2 cellular contexts compared by ENCODE assay signal in genomic region chr2:24771905-24772586, GRCh38.
TF ChIP-seq lines count a peak whose summit lies in the region.

No MANE protein-coding gene starts in this region.

TF ChIP-seq in GM23338, 12 proteins besides CTCF, POLR2A, EP300 and RAD21 (continued from another document):
- TF ChIP-seq ETS1 (IDR thresholded peaks at IDR 0.05): no peak
- TF ChIP-seq, protein P1, sequence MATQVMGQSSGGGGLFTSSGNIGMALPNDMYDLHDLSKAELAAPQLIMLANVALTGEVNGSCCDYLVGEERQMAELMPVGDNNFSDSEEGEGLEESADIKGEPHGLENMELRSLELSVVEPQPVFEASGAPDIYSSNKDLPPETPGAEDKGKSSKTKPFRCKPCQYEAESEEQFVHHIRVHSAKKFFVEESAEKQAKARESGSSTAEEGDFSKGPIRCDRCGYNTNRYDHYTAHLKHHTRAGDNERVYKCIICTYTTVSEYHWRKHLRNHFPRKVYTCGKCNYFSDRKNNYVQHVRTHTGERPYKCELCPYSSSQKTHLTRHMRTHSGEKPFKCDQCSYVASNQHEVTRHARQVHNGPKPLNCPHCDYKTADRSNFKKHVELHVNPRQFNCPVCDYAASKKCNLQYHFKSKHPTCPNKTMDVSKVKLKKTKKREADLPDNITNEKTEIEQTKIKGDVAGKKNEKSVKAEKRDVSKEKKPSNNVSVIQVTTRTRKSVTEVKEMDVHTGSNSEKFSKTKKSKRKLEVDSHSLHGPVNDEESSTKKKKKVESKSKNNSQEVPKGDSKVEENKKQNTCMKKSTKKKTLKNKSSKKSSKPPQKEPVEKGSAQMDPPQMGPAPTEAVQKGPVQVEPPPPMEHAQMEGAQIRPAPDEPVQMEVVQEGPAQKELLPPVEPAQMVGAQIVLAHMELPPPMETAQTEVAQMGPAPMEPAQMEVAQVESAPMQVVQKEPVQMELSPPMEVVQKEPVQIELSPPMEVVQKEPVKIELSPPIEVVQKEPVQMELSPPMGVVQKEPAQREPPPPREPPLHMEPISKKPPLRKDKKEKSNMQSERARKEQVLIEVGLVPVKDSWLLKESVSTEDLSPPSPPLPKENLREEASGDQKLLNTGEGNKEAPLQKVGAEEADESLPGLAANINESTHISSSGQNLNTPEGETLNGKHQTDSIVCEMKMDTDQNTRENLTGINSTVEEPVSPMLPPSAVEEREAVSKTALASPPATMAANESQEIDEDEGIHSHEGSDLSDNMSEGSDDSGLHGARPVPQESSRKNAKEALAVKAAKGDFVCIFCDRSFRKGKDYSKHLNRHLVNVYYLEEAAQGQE (IDR thresholded peaks at IDR 0.05; ENCODE audit: unreplicated experiment): no peak
- TF ChIP-seq NANOG (IDR thresholded peaks at IDR 0.05; ENCODE audit: borderline replicate concordance): no peak
- TF ChIP-seq EZH2phosphoT487 (IDR thresholded peaks at IDR 0.05; ENCODE audit: unreplicated experiment): no peak
- no peak for TF ChIP-seq EZH2 (IDR thresholded peaks at IDR 0.05; ENCODE audit: low read depth, unreplicated experiment)
- TF ChIP-seq, protein P2, sequence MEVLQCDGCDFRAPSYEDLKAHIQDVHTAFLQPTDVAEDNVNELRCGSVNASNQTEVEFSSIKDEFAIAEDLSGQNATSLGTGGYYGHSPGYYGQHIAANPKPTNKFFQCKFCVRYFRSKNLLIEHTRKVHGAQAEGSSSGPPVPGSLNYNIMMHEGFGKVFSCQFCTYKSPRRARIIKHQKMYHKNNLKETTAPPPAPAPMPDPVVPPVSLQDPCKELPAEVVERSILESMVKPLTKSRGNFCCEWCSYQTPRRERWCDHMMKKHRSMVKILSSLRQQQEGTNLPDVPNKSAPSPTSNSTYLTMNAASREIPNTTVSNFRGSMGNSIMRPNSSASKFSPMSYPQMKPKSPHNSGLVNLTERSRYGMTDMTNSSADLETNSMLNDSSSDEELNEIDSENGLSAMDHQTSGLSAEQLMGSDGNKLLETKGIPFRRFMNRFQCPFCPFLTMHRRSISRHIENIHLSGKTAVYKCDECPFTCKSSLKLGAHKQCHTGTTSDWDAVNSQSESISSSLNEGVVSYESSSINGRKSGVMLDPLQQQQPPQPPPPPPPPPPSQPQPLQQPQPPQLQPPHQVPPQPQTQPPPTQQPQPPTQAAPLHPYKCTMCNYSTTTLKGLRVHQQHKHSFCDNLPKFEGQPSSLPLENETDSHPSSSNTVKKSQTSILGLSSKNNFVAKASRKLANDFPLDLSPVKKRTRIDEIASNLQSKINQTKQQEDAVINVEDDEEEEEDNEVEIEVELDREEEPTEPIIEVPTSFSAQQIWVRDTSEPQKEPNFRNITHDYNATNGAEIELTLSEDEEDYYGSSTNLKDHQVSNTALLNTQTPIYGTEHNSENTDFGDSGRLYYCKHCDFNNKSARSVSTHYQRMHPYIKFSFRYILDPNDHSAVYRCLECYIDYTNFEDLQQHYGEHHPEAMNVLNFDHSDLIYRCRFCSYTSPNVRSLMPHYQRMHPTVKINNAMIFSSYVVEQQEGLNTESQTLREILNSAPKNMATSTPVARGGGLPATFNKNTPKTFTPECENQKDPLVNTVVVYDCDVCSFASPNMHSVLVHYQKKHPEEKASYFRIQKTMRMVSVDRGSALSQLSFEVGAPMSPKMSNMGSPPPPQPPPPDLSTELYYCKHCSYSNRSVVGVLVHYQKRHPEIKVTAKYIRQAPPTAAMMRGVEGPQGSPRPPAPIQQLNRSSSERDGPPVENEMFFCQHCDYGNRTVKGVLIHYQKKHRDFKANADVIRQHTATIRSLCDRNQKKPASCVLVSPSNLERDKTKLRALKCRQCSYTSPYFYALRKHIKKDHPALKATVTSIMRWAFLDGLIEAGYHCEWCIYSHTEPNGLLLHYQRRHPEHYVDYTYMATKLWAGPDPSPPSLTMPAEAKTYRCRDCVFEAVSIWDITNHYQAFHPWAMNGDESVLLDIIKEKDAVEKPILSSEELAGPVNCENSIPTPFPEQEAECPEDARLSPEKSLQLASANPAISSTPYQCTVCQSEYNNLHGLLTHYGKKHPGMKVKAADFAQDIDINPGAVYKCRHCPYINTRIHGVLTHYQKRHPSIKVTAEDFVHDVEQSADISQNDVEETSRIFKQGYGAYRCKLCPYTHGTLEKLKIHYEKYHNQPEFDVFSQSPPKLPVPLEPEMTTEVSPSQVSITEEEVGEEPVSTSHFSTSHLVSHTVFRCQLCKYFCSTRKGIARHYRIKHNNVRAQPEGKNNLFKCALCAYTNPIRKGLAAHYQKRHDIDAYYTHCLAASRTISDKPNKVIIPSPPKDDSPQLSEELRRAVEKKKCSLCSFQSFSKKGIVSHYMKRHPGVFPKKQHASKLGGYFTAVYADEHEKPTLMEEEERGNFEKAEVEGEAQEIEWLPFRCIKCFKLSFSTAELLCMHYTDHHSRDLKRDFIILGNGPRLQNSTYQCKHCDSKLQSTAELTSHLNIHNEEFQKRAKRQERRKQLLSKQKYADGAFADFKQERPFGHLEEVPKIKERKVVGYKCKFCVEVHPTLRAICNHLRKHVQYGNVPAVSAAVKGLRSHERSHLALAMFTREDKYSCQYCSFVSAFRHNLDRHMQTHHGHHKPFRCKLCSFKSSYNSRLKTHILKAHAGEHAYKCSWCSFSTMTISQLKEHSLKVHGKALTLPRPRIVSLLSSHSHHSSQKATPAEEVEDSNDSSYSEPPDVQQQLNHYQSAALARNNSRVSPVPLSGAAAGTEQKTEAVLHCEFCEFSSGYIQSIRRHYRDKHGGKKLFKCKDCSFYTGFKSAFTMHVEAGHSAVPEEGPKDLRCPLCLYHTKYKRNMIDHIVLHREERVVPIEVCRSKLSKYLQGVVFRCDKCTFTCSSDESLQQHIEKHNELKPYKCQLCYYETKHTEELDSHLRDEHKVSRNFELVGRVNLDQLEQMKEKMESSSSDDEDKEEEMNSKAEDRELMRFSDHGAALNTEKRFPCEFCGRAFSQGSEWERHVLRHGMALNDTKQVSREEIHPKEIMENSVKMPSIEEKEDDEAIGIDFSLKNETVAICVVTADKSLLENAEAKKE (CRISPR knock-in tag; IDR thresholded peaks at IDR 0.05): no peak
- TF ChIP-seq ZNF331 (CRISPR knock-in tag; IDR thresholded peaks at IDR 0.05; ENCODE audit: low read depth): no peak
- TF ChIP-seq STAT1 (IDR thresholded peaks at IDR 0.05; ENCODE audit: unreplicated experiment): no peak
- TF ChIP-seq POLR2AphosphoS5 (IDR thresholded peaks at IDR 0.05; ENCODE audit: low read depth): no peak

TF ChIP-seq in WTC11, 78 proteins besides CTCF, POLR2A, EP300 and RAD21 (continued from another document and continues in another):
- TF ChIP-seq, protein P3, sequence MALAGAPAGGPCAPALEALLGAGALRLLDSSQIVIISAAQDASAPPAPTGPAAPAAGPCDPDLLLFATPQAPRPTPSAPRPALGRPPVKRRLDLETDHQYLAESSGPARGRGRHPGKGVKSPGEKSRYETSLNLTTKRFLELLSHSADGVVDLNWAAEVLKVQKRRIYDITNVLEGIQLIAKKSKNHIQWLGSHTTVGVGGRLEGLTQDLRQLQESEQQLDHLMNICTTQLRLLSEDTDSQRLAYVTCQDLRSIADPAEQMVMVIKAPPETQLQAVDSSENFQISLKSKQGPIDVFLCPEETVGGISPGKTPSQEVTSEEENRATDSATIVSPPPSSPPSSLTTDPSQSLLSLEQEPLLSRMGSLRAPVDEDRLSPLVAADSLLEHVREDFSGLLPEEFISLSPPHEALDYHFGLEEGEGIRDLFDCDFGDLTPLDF (CRISPR knock-in tag; IDR thresholded peaks at IDR 0.05): no peak
- TF ChIP-seq NFYB (CRISPR knock-in tag; conservative IDR thresholded peaks at IDR 0.05; ENCODE audit: low read depth) (no peak), AR (CRISPR knock-in tag; IDR thresholded peaks at IDR 0.05) (no peak), HMGA2 (CRISPR knock-in tag; IDR thresholded peaks at IDR 0.05) (no peak), MAX (CRISPR knock-in tag; IDR thresholded peaks at IDR 0.05) (no peak), CREB1 (CRISPR knock-in tag; IDR thresholded peaks at IDR 0.05) (no peak)
- TF ChIP-seq, protein P4, sequence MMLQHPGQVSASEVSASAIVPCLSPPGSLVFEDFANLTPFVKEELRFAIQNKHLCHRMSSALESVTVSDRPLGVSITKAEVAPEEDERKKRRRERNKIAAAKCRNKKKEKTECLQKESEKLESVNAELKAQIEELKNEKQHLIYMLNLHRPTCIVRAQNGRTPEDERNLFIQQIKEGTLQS (CRISPR knock-in tag; conservative IDR thresholded peaks at IDR 0.05): no peak
- TF ChIP-seq, protein P5, sequence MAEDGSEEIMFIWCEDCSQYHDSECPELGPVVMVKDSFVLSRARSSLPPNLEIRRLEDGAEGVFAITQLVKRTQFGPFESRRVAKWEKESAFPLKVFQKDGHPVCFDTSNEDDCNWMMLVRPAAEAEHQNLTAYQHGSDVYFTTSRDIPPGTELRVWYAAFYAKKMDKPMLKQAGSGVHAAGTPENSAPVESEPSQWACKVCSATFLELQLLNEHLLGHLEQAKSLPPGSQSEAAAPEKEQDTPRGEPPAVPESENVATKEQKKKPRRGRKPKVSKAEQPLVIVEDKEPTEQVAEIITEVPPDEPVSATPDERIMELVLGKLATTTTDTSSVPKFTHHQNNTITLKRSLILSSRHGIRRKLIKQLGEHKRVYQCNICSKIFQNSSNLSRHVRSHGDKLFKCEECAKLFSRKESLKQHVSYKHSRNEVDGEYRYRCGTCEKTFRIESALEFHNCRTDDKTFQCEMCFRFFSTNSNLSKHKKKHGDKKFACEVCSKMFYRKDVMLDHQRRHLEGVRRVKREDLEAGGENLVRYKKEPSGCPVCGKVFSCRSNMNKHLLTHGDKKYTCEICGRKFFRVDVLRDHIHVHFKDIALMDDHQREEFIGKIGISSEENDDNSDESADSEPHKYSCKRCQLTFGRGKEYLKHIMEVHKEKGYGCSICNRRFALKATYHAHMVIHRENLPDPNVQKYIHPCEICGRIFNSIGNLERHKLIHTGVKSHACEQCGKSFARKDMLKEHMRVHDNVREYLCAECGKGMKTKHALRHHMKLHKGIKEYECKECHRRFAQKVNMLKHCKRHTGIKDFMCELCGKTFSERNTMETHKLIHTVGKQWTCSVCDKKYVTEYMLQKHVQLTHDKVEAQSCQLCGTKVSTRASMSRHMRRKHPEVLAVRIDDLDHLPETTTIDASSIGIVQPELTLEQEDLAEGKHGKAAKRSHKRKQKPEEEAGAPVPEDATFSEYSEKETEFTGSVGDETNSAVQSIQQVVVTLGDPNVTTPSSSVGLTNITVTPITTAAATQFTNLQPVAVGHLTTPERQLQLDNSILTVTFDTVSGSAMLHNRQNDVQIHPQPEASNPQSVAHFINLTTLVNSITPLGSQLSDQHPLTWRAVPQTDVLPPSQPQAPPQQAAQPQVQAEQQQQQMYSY (CRISPR knock-in tag; IDR thresholded peaks at IDR 0.05): no peak
- TF ChIP-seq, protein P6, sequence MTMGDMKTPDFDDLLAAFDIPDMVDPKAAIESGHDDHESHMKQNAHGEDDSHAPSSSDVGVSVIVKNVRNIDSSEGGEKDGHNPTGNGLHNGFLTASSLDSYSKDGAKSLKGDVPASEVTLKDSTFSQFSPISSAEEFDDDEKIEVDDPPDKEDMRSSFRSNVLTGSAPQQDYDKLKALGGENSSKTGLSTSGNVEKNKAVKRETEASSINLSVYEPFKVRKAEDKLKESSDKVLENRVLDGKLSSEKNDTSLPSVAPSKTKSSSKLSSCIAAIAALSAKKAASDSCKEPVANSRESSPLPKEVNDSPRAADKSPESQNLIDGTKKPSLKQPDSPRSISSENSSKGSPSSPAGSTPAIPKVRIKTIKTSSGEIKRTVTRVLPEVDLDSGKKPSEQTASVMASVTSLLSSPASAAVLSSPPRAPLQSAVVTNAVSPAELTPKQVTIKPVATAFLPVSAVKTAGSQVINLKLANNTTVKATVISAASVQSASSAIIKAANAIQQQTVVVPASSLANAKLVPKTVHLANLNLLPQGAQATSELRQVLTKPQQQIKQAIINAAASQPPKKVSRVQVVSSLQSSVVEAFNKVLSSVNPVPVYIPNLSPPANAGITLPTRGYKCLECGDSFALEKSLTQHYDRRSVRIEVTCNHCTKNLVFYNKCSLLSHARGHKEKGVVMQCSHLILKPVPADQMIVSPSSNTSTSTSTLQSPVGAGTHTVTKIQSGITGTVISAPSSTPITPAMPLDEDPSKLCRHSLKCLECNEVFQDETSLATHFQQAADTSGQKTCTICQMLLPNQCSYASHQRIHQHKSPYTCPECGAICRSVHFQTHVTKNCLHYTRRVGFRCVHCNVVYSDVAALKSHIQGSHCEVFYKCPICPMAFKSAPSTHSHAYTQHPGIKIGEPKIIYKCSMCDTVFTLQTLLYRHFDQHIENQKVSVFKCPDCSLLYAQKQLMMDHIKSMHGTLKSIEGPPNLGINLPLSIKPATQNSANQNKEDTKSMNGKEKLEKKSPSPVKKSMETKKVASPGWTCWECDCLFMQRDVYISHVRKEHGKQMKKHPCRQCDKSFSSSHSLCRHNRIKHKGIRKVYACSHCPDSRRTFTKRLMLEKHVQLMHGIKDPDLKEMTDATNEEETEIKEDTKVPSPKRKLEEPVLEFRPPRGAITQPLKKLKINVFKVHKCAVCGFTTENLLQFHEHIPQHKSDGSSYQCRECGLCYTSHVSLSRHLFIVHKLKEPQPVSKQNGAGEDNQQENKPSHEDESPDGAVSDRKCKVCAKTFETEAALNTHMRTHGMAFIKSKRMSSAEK (CRISPR knock-in tag; IDR thresholded peaks at IDR 0.05; ENCODE audit: borderline replicate concordance): no peak
